ENCODE assay signal across 8 cellular contexts in the genomic region with DNA sequence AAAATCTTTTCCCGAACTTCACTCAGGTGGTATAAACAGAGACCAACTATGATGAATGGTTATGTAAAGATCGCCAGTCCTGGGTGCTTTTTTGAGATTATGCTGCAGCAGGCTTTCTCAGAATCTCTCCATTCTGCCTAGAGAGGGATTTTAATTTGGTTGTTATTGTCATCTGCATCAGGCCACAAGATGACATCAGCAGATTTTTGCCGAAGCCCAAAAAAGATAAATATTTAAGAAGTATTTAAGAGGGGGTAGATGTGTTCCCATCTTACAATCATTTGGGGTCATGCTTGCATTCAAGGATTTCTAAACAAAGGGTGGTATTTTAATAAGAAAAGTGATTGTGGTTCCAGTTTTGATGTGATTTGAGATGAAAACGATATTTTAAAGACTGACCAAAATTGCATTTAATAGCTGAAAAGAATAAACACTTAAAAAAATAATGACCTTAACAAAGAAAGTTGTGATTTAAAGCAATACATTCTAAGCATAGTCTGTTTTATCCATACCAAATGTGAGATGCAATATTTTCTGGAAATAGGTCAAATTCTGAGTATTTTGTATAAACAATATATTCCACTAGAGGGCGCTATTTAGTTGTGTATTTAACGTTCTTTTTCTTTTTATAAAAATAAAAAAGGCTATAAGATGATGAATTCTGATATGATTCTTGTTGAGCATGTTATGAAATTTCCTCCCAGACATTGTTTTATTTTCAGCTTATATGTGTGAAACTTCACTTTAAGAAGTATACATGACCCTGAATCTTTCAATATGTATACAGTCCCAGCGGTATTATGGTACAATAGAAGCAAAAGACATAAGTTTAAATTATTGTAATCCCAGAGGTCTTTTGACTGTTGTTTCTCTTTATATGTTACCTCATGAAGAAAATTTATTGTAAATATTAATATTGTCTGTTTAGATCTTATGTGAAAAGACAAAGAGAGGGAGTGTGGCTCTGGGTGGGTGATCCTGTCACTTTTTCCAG. TPM values are rescaled to one million over a fixed set of nuclear protein-coding genes. Genes with fewer than 3 reads are reported as not detected.
DNase-seq lines count a peak whose midpoint lies in the region; ATAC-seq, FAIRE-seq and TF ChIP-seq lines count a peak whose summit lies in the region.

No MANE protein-coding gene starts in this region.

- no peaks in the 10 kb centered on the region for H3K4me1 ChIP-seq in right atrium auricular region
- no peaks in the 10 kb centered on the region for H3K4me1 ChIP-seq in sigmoid colon

- WGBS in sigmoid colon, 2 donors = 53 to 61% methylated on average over 7 of the region's 7 CpGs

- H3K4me3 ChIP-seq in right atrium auricular region (no peak overlapping the region), sigmoid colon (no peak overlapping the region)

- TF ChIP-seq EP300 in sigmoid colon (IDR thresholded peaks at IDR 0.05) = no peak

- intact Hi-C loops in left ventricle myocardium superior (cut with micrococcal nuclease) (no loop called here), sigmoid colon (cut with DNase I) (loop anchor here (5.0 kb wide), 2 partner anchors 140 to 1305 kb away; no protein-coding TSS in a partner anchor)

- no peaks in the 10 kb centered on the region for H3K27me3 ChIP-seq in right atrium auricular region
- H3K27me3 ChIP-seq in sigmoid colon = no peaks in the 10 kb centered on the region

- peak; percentile 92 for FAIRE-seq in endometrium (lab: Jason Lieb, UNC)

- no peaks in the 10 kb centered on the region for H3K36me3 ChIP-seq in right atrium auricular region
- H3K36me3 ChIP-seq in sigmoid colon = no peaks in the 10 kb centered on the region

- DNase-seq in right atrium auricular region (ENCODE audit: low spot score) (no peak), left ventricle myocardium superior (no peak), NCI-H774 (lab: John Stamatoyannopoulos, UW) (peak; percentile 17), sigmoid colon (no peak)
- no peak for DNase-seq in activated CD4-positive, alpha-beta T cell treated with anti-CD3 and anti-CD28 coated beads, Interleukin-2, amount 50 U/mL, for 1 hour
- no peak for DNase-seq in stimulated activated CD4-positive, alpha-beta T cell treated with anti-CD3 and anti-CD28 coated beads, Interleukin-15, amount 100 ng/mL, for 24 hours

- H3K9me3 ChIP-seq in right atrium auricular region = no peaks in the 10 kb centered on the region
- H3K9me3 ChIP-seq in sigmoid colon = no peaks in the 10 kb centered on the region

- no peak overlapping the region for H3K27ac ChIP-seq in right atrium auricular region
- H3K27ac ChIP-seq in sigmoid colon = no peak overlapping the region

- TF ChIP-seq POLR2A in sigmoid colon (IDR thresholded peaks at IDR 0.05) = no peak

- TF ChIP-seq CTCF in right atrium auricular region (IDR thresholded peaks at IDR 0.05) = peak; percentile 46 to 80
- peak in 3 of 4 experiments; percentile 18 to 66 (median 41) for TF ChIP-seq CTCF in sigmoid colon (IDR thresholded peaks at IDR 0.05)

- ATAC-seq in left ventricle myocardium superior = no peak
- ATAC-seq in GM19035 (IDR thresholded peaks at IDR 0.05; ENCODE audit: unreplicated experiment) = no peak

RNA-seq across cellular contexts. Expression of a gene that starts 51.0 kb away (rescaled TPM):
- total RNA-seq in right atrium auricular region (1 to 10 TPM; 7.3 to 9.1 TPM), left ventricle myocardium superior (9.3 TPM), sigmoid colon (10 to 100 TPM in 2 of 4 donors, 1 to 10 TPM in 2; 7.9 to 20.5 (median 10.9) TPM)
- 10 to 100 TPM in 1 of 3 donors, 1 to 10 TPM in 2; 5.4 to 10.2 (median 6.0) TPM for polyA plus RNA-seq in sigmoid colon
